ENCODE assay signal across 8 cellular contexts in the genomic region with DNA sequence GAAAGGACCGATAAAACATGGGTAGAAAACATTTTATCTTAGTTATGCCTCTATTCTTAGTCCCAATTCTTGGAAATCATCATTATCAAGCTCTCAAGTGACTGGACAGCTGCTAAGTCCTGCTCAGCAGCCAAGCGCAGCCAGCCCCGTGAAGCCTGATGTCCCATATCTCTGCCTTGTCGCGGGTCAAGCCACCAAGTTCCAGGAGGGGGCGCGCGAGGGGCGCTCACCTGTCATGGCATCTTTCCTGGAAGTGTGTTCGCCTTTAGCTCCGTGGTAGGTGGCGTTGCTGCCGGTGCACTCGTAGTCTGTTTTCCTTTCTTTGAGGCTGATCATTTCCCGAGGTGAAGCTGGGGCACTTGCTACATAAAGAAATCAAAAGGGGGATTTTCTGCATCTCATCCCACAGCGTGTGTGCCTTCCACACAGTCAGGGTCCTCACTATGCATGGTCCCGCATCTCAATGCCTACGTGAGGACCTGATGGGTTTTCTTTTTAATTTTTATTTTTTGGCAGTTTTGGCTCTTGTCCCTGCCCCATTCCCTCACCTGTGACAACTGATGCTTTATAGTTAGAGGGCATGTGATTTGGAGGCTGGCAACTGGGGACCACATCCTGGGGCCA.
DNase-seq lines count a peak whose midpoint lies in the region; ATAC-seq and TF ChIP-seq lines count a peak whose summit lies in the region.

No MANE protein-coding gene starts in this region.

- no peak overlapping the region for H4K91ac ChIP-seq in neuronal stem cell (ENCODE audit: low read depth, low read length, poor library complexity)

- peaks cover 0 to 23% of the 10 kb centered on the region in 2 donors for H3K36me3 ChIP-seq in neuronal stem cell (replicated peaks in 1 of 2; ENCODE audit: control insufficient read depth in 2 of 2, insufficient read depth in 2 of 2, low read length in 2 of 2)

- H3K9me3 Mint-ChIP-seq in type B pancreatic cell: peaks cover under 1% of the 10 kb centered on the region

- POLR2A ChIA-PET in AG04449 (lab: Yijun Ruan, JAX): no interaction called here

- no peak overlapping the region for H3K4ac ChIP-seq in neuronal stem cell (ENCODE audit: low read length)

- no peak overlapping the region for H2AK5ac ChIP-seq in neuronal stem cell (ENCODE audit: low read depth, low read length)

- no peak overlapping the region for H3K4me2 ChIP-seq in neuronal stem cell (ENCODE audit: insufficient read depth, low read length, poor library complexity, severe bottlenecking)

- H3K4me1 Mint-ChIP-seq in type B pancreatic cell (ENCODE audit: unreplicated experiment): peaks cover 31% of the 10 kb centered on the region

- H2BK5ac ChIP-seq in neuronal stem cell (ENCODE audit: low read length): no peak overlapping the region

- no peak for DNase-seq in AG04449 (ENCODE audit: low read depth, low spot score)
- peak; percentile 88 for DNase-seq in NCI-H748 (lab: John Stamatoyannopoulos, UW; ENCODE audit: unreplicated experiment)
- peak; percentile 82 for DNase-seq in activated CD8-positive, alpha-beta memory T cell treated with anti-CD3 and anti-CD28 coated beads for 24 hours
- peak; percentile 46 to 67 for DNase-seq in erythroblast (lab: John Stamatoyannopoulos, UW)
- peak; percentile 59 for DNase-seq in neuronal stem cell (ENCODE audit: low spot score)
- DNase-seq in type B pancreatic cell (ENCODE audit: extremely low spot score, unreplicated experiment): peak; percentile 85

- H3K27me3 Mint-ChIP-seq in type B pancreatic cell: peaks cover 31% of the 10 kb centered on the region

- no peak overlapping the region for H4K8ac ChIP-seq in neuronal stem cell (ENCODE audit: low read depth, low read length)

- H3K27ac ChIP-seq in neuronal stem cell (replicated peaks; ENCODE audit: low read length): no peak overlapping the region

- no peak overlapping the region for H3K14ac ChIP-seq in neuronal stem cell (ENCODE audit: low read length)

- peaks cover 0 to 4% of the 10 kb centered on the region in 2 donors for H3K4me1 ChIP-seq in neuronal stem cell (ENCODE audit: control insufficient read depth in 2 of 2, insufficient read depth in 1 of 2, low read depth in 1 of 2, low read length in 2 of 2)

- peak; percentile 94 for ATAC-seq in GM18519 (IDR thresholded peaks at IDR 0.05; ENCODE audit: low FRiP score, unreplicated experiment)
- ATAC-seq in HG02981 (IDR thresholded peaks at IDR 0.05; ENCODE audit: unreplicated experiment): peak; percentile 80

- no peak overlapping the region for H2BK120ac ChIP-seq in neuronal stem cell (ENCODE audit: low read depth, low read length)

- H2BK15ac ChIP-seq in neuronal stem cell (ENCODE audit: low read length): no peak overlapping the region

- WGBS in neuronal stem cell (ENCODE audit: extremely low coverage in 2 of 2, insufficient read length in 2 of 2, insufficient replicate concordance in 1 of 2), 2 donors: no CpG with 5 or more reads among the region's 18 CpGs

- H3K36me3 Mint-ChIP-seq in type B pancreatic cell: no peaks in the 10 kb centered on the region

- H3K4me3 ChIP-seq in AG04449 (ENCODE audit: low read depth, low read length) (no peak overlapping the region), neuronal stem cell (ENCODE audit: low read length in 2 of 2) (no peak overlapping the region)

- H3K79me1 ChIP-seq in neuronal stem cell (ENCODE audit: low read depth, low read length): no peaks in the 10 kb centered on the region

- H3K27me3 ChIP-seq in neuronal stem cell (ENCODE audit: control insufficient read depth in 3 of 3, insufficient read depth in 3 of 3, low read depth in 1 of 3, low read length in 3 of 3): no peaks in the 10 kb centered on the region

- no peak overlapping the region for H3K18ac ChIP-seq in neuronal stem cell (ENCODE audit: low read length)

- no peak overlapping the region for H3K9ac ChIP-seq in neuronal stem cell (ENCODE audit: low read depth, low read length, poor library complexity)

- H3K27ac Mint-ChIP-seq in type B pancreatic cell: peak overlapping the region; percentile 69

- H3K4me3 Mint-ChIP-seq in type B pancreatic cell: peak overlapping the region; percentile 70

- CTCF ChIA-PET in AG04449 (lab: Yijun Ruan, JAX): no interaction called here

- TF ChIP-seq POLR2A in erythroblast (IDR thresholded peaks at IDR 0.05; ENCODE audit: low read length): no peak

- no peak overlapping the region for H2BK12ac ChIP-seq in neuronal stem cell (ENCODE audit: low read length)

- no peak overlapping the region for H2AFZ ChIP-seq in neuronal stem cell (ENCODE audit: low read length)

- TF ChIP-seq CTCF in AG04449 (IDR thresholded peaks at IDR 0.05; ENCODE audit: insufficient read depth, low read length, missing control alignments) (peak; percentile 63), type B pancreatic cell (conservative IDR thresholded peaks at IDR 0.05) (peak; percentile 92)

- H3K9me3 ChIP-seq in neuronal stem cell (replicated peaks in 1 of 2; ENCODE audit: control insufficient read depth in 2 of 2, insufficient read depth in 1 of 2, low read depth in 1 of 2, low read length in 2 of 2): no peaks in the 10 kb centered on the region

- H3K23ac ChIP-seq in neuronal stem cell (ENCODE audit: low read depth, low read length, poor library complexity): no peak overlapping the region
